Comparison of ENCODE assay signal across 15 cellular contexts in genomic region chr21:46393451-46393940, GRCh38.
A peak's percentile ranks its signal among the peaks of the same experiment; 100 is the strongest.
DNase-seq lines count a peak whose midpoint lies in the region; ATAC-seq, FAIRE-seq and TF ChIP-seq lines count a peak whose summit lies in the region.
"Had no signal": no experiment of that assay in that cellular context is flagged by ENCODE, and none has a peak within 500 bp of the region (broad histone marks: within the 10 kb centered on the region; RNA-seq: fewer than 3 reads in every experiment).

No MANE protein-coding gene starts in this region.

- in situ Hi-C loops in HepG2 (cut with HindIII; ENCODE audit: extremely low pct_ligation_motif_present, low pct_unique_long_range_greater_than_20kb), result no loop called here

- H3K9ac ChIP-seq in astrocyte (ENCODE audit: low read length) (no peak overlapping the region), HepG2 (ENCODE audit: insufficient read depth, low read depth, low read length) (peak overlapping the region; percentile 57)

- peak; percentile 25 for DNase-seq in DMS 273 (lab: John Stamatoyannopoulos, UW; ENCODE audit: unreplicated experiment)
- DNase-seq in DMS 273 treated with DMSO at 0.1 percent for 48 hours (lab: John Stamatoyannopoulos, UW), result no peak
- no peak for DNase-seq in astrocyte (ENCODE audit: low read depth)
- DNase-seq in HepG2 (ENCODE audit: low spot score), result peak; percentile 15
- DNase-seq in stomach, result no peak
- no peak for DNase-seq in RKO (ENCODE audit: low spot score)
- DNase-seq in activated T-cell treated with anti-CD3 and anti-CD28 coated beads, Interleukin-2, amount 50 U/mL, for 24 hours, result no peak
- DNase-seq in superior temporal gyrus (ENCODE audit: extremely low spot score), result no peak
- DNase-seq: activated CD4-positive, alpha-beta T cell treated with anti-CD3 and anti-CD28 coated beads, Interleukin-2, amount 50 U/mL, for 4 hours; activated naive CD4-positive, alpha-beta T cell treated with Interleukin-2 at 50 U/mL for 16 hours; Calu3; central memory CD4-positive, alpha-beta T cell; PC-9 had no signal

- peak overlapping the region; percentile 33 for H3K4me2 ChIP-seq in astrocyte (ENCODE audit: low read length)
- peak overlapping the region; percentile 14 for H3K4me2 ChIP-seq in HepG2 (ENCODE audit: low read depth, low read length)
- H3K4me2 ChIP-seq: PC-9 had no signal

- TF ChIP-seq CTCF in astrocyte (IDR thresholded peaks at IDR 0.05; ENCODE audit: insufficient read depth, low read depth, low read length), result no peak
- TF ChIP-seq CTCF in HepG2 (CRISPR knock-in tag; IDR thresholded peaks at IDR 0.05), result no peak
- TF ChIP-seq CTCF in stomach (IDR thresholded peaks at IDR 0.05), result no peak

- CTCF ChIA-PET in HepG2 (lab: Yijun Ruan, JAX; ENCODE audit: low intra/inter-chr PET ratio, low total read pairs), result no interaction called here

- FAIRE-seq in astrocyte (lab: Jason Lieb, UNC) (no peak), HepG2 (lab: Jason Lieb, UNC) (no peak)

- no peak for TF ChIP-seq POLR2A in HepG2 (IDR thresholded peaks at IDR 0.05; ENCODE audit: insufficient read depth in 1 of 2, low read depth in 2 of 2, low read length in 2 of 2)
- no peak for TF ChIP-seq POLR2A in stomach (IDR thresholded peaks at IDR 0.05)

- H4K20me1 ChIP-seq in astrocyte (ENCODE audit: insufficient read depth, low read length) (peaks cover 44% of the 10 kb centered on the region), HepG2 (ENCODE audit: insufficient read depth, low read length) (no peaks in the 10 kb centered on the region)

- no peaks in the 10 kb centered on the region for H3K4me1 Mint-ChIP-seq in astrocyte (ENCODE audit: low read depth, unreplicated experiment)
- H3K4me1 Mint-ChIP-seq in activated T-cell treated with anti-CD3 and anti-CD28 coated beads, Interleukin-2, amount 50 U/mL, for 24 hours (ENCODE audit: low read depth), result no peaks in the 10 kb centered on the region

- no peaks in the 10 kb centered on the region for H3K27me3 Mint-ChIP-seq in astrocyte (ENCODE audit: low read depth, unreplicated experiment)
- H3K27me3 Mint-ChIP-seq in activated T-cell treated with anti-CD3 and anti-CD28 coated beads, Interleukin-2, amount 50 U/mL, for 24 hours, result no peaks in the 10 kb centered on the region

- no peak for TF ChIP-seq EP300 in HepG2 (IDR thresholded peaks at IDR 0.05; ENCODE audit: low read depth in 2 of 2, low read length in 2 of 2)
- no peak for TF ChIP-seq EP300 in HepG2 (CRISPR knock-in tag; IDR thresholded peaks at IDR 0.05; ENCODE audit: borderline replicate concordance)
- TF ChIP-seq EP300 in stomach (IDR thresholded peaks at IDR 0.05), result no peak

- ATAC-seq in HepG2, result peak; percentile 59

- TF ChIP-seq RAD21 in HepG2 (CRISPR knock-in tag; IDR thresholded peaks at IDR 0.05), result no peak

- POLR2A ChIA-PET in HepG2 (lab: Yijun Ruan, JAX), result no interaction called here

- H2AFZ ChIP-seq in astrocyte (ENCODE audit: low read depth, low read length) (no peak overlapping the region), HepG2 (ENCODE audit: low read length) (no peak overlapping the region)
- H2AFZ ChIP-seq: PC-9 had no signal

- peaks cover 6% of the 10 kb centered on the region for H3K36me3 ChIP-seq in astrocyte (ENCODE audit: insufficient read depth, low read length)
- peaks cover 11 to 42% of the 10 kb centered on the region in 2 experiments; a peak in 4 of 5 replicates for H3K36me3 ChIP-seq in HepG2 (replicated peaks in 1 of 2; ENCODE audit: control insufficient read depth in 1 of 2, insufficient read depth in 2 of 2, low read length in 2 of 2)
- peaks cover 35 to 94% (median 88%) of the 10 kb centered on the region in 4 donors for H3K36me3 ChIP-seq in stomach

- H3K79me2 ChIP-seq in astrocyte (ENCODE audit: insufficient read depth, low read length) (no peaks in the 10 kb centered on the region), HepG2 (ENCODE audit: insufficient read depth, low read length) (no peaks in the 10 kb centered on the region)

- peaks cover 24% of the 10 kb centered on the region for H3K36me3 Mint-ChIP-seq in astrocyte (ENCODE audit: low read depth, unreplicated experiment)
- peaks cover 86% of the 10 kb centered on the region for H3K36me3 Mint-ChIP-seq in activated T-cell treated with anti-CD3 and anti-CD28 coated beads, Interleukin-2, amount 50 U/mL, for 24 hours (ENCODE audit: low read depth)

- H3K9me3 ChIP-seq in astrocyte (ENCODE audit: insufficient read depth, low read depth, low read length) (no peaks in the 10 kb centered on the region), HepG2 (ENCODE audit: low read length) (no peaks in the 10 kb centered on the region), stomach (no peaks in the 10 kb centered on the region)

- no peak overlapping the region for H3K4me3 Mint-ChIP-seq in astrocyte (ENCODE audit: unreplicated experiment)
- H3K4me3 Mint-ChIP-seq in activated T-cell treated with anti-CD3 and anti-CD28 coated beads, Interleukin-2, amount 50 U/mL, for 24 hours, result no peak overlapping the region
- H3K4me3 Mint-ChIP-seq: T-helper 1 cell treated with Interleukin-12 subunit alpha and Interleukin-12 subunit beta and Interleukin-4 antibody, amounts not matched to agents 30 μg/mL and 1 μg/mL, for 36 hours had no signal

- H3K4me1 ChIP-seq in astrocyte (ENCODE audit: insufficient read depth, low read length) (peaks cover 11% of the 10 kb centered on the region), HepG2 (ENCODE audit: insufficient read depth, low read length) (peaks cover 20% of the 10 kb centered on the region), stomach (peaks cover 12 to 18% (median 14%) of the 10 kb centered on the region in 4 donors)

- H3K4me3 ChIP-seq in astrocyte (ENCODE audit: insufficient read depth, low read depth, low read length) (no peak overlapping the region), HepG2 (replicated peaks in 1 of 3; ENCODE audit: insufficient read depth in 1 of 3, low read depth in 2 of 3, low read length in 3 of 3) (no peak overlapping the region), stomach (no peak overlapping the region)
- H3K4me3 ChIP-seq: PC-9 had no signal

- H3K27me3 ChIP-seq in astrocyte (ENCODE audit: insufficient read depth, low read length), result no peaks in the 10 kb centered on the region
- H3K27me3 ChIP-seq in HepG2 (ENCODE audit: control insufficient read depth in 1 of 2, insufficient read depth in 2 of 2, low read length in 2 of 2), result no peaks in the 10 kb centered on the region
- no peaks in the 10 kb centered on the region for H3K27me3 ChIP-seq in stomach

- no peak overlapping the region for H3K27ac ChIP-seq in astrocyte (ENCODE audit: low read depth, low read length)
- peak overlapping the region; percentile 71 for H3K27ac ChIP-seq in HepG2 (ENCODE audit: extremely low read length, insufficient read depth, low read length)
- H3K27ac ChIP-seq in stomach, result peak overlapping the region in 4 of 5 donors; percentile 5 to 34 (median 23)
- H3K27ac ChIP-seq: 22Rv1, PC-9 had no signal

- intact Hi-C loops in HepG2 (cut with micrococcal nuclease; ENCODE audit: unreplicated experiment), result no loop called here
- intact Hi-C loops in stomach (cut with DNase I; ENCODE audit: low total_unique reads), result loop anchor here (10.0 kb wide), 1 partner anchor 59 kb away; no protein-coding TSS in a partner anchor

- no TSS peak for BruUV-seq in HepG2 (replicated peaks; lab: Mats Ljungman, UMichigan)

- 72% methylated on average over 6 of the region's 19 CpGs for WGBS in HepG2 (ENCODE audit: low lambda C conversion rate)
- 61 to 83% (median 64%) methylated on average over 9 to 19 of the region's 19 CpGs for WGBS in stomach, 5 donors

- H3K9me3 Mint-ChIP-seq in astrocyte (ENCODE audit: unreplicated experiment), result no peaks in the 10 kb centered on the region
- H3K9me3 Mint-ChIP-seq in activated T-cell treated with anti-CD3 and anti-CD28 coated beads, Interleukin-2, amount 50 U/mL, for 24 hours, result no peaks in the 10 kb centered on the region
- H3K9me3 Mint-ChIP-seq: T-helper 1 cell treated with Interleukin-12 subunit alpha and Interleukin-12 subunit beta and Interleukin-4 antibody, amounts not matched to agents 30 μg/mL and 1 μg/mL, for 36 hours had no signal

- H3K27ac Mint-ChIP-seq in astrocyte (ENCODE audit: unreplicated experiment), result no peak overlapping the region
- H3K27ac Mint-ChIP-seq in activated T-cell treated with anti-CD3 and anti-CD28 coated beads, Interleukin-2, amount 50 U/mL, for 24 hours, result no peak overlapping the region

TF ChIP-seq in HepG2, 621 proteins besides CTCF, POLR2A, EP300 and RAD21 (continues in another document):
- TF ChIP-seq AKAP8 (CRISPR knock-in tag; IDR thresholded peaks at IDR 0.05) (no peak), BORCS8-MEF2B (CRISPR knock-in tag; IDR thresholded peaks at IDR 0.05) (no peak)

Comparison
In these comparisons a context has a peak if more than half of its experiments do, and no peak if none do; other contexts are left out.
1. DNase-seq: peak in DMS 273 (single experiment) and HepG2 (single experiment); none in DMS 273 treated with DMSO at 0.1 percent for 48 hours (single experiment), astrocyte (single experiment), stomach (single experiment), RKO (single experiment), activated T-cell treated with anti-CD3 and anti-CD28 coated beads, Interleukin-2, amount 50 U/mL, for 24 hours (single experiment) and superior temporal gyrus (single experiment).